Comparison of ENCODE assay signal across 1 cellular context in genomic region chr1:109383850-109384249, GRCh38.
TF ChIP-seq lines count a peak whose summit lies in the region.

No MANE protein-coding gene starts in this region.

TF ChIP-seq in K562, 482 proteins besides CTCF, POLR2A, EP300 and RAD21 (continues in another document):
- TF ChIP-seq ELK3 (CRISPR knock-in tag; IDR thresholded peaks at IDR 0.05) (no peak), ATF2 (CRISPR knock-in tag; IDR thresholded peaks at IDR 0.05) (no peak), PATZ1 (CRISPR knock-in tag; IDR thresholded peaks at IDR 0.05; ENCODE audit: borderline replicate concordance) (no peak), EHMT2 (IDR thresholded peaks at IDR 0.05) (no peak), SNAPC5 (CRISPR knock-in tag; IDR thresholded peaks at IDR 0.05) (no peak), HDAC1 (IDR thresholded peaks at IDR 0.05) (no peak), IFI16 (CRISPR knock-in tag; IDR thresholded peaks at IDR 0.05) (no peak), CHD2 (IDR thresholded peaks at IDR 0.05; ENCODE audit: low read depth, low read length) (no peak), ESRRB (CRISPR knock-in tag; IDR thresholded peaks at IDR 0.05; ENCODE audit: borderline replicate concordance) (no peak), MEF2D (tag; conservative IDR thresholded peaks at IDR 0.05; ENCODE audit: low read depth) (no peak), HMG20A (CRISPR knock-in tag; conservative IDR thresholded peaks at IDR 0.05) (no peak), DDX20 (tag; IDR thresholded peaks at IDR 0.05; ENCODE audit: low read depth) (no peak), MAX (CRISPR knock-in tag; IDR thresholded peaks at IDR 0.05) (no peak), ATF1 (CRISPR knock-in tag; IDR thresholded peaks at IDR 0.05) (no peak), ATF1 (tag; IDR thresholded peaks at IDR 0.05) (0 out of 2 replicates have a peak, but pooled peaks have one; percentile 36), ZNF551 (CRISPR knock-in tag; IDR thresholded peaks at IDR 0.05) (no peak), FOXJ2 (tag; IDR thresholded peaks at IDR 0.05) (no peak), CBFA2T2 (conservative IDR thresholded peaks at IDR 0.05) (no peak), THRB (CRISPR knock-in tag; conservative IDR thresholded peaks at IDR 0.05) (no peak), EZH2 (IDR thresholded peaks at IDR 0.05; ENCODE audit: borderline replicate concordance, low read depth, low read length) (no peak), JUNB (CRISPR knock-in tag; conservative IDR thresholded peaks at IDR 0.05) (0 out of 2 replicates have a peak, but pooled peaks have one; percentile 33), PHB2 (IDR thresholded peaks at IDR 0.05; ENCODE audit: low read depth) (no peak), TCF15 (CRISPR knock-in tag; IDR thresholded peaks at IDR 0.05) (no peak), OTX1 (CRISPR knock-in tag; IDR thresholded peaks at IDR 0.05) (no peak), ZNF197 (CRISPR knock-in tag; IDR thresholded peaks at IDR 0.05; ENCODE audit: low read depth) (no peak), ZNF263 (CRISPR knock-in tag; IDR thresholded peaks at IDR 0.05; ENCODE audit: borderline replicate concordance) (no peak), CREBBP (IDR thresholded peaks at IDR 0.05; ENCODE audit: low read depth, low read length) (no peak), ZFP1 (CRISPR knock-in tag; IDR thresholded peaks at IDR 0.05) (no peak), MTA3 (IDR thresholded peaks at IDR 0.05; ENCODE audit: borderline replicate concordance) (no peak), PKNOX1 (IDR thresholded peaks at IDR 0.05) (no peak), ZNF253 (CRISPR knock-in tag; conservative IDR thresholded peaks at IDR 0.05) (no peak), ZNF274 (IDR thresholded peaks at IDR 0.05; ENCODE audit: borderline replicate concordance, low read depth, low read length) (no peak), CTBP1 (IDR thresholded peaks at IDR 0.05; ENCODE audit: borderline replicate concordance) (no peak), EGR1 (conservative IDR thresholded peaks at IDR 0.05) (peak; percentile 80), ZNF449 (CRISPR knock-in tag; IDR thresholded peaks at IDR 0.05) (no peak), ZNF165 (CRISPR knock-in tag; IDR thresholded peaks at IDR 0.05; ENCODE audit: borderline replicate concordance) (no peak), ERF (CRISPR knock-in tag; IDR thresholded peaks at IDR 0.05) (no peak), MAFF (IDR thresholded peaks at IDR 0.05; ENCODE audit: low read length) (peak; percentile 89), ZFP91 (CRISPR knock-in tag; IDR thresholded peaks at IDR 0.05) (no peak), PRMT5 (CRISPR knock-in tag; IDR thresholded peaks at IDR 0.05) (no peak), HDAC6 (IDR thresholded peaks at IDR 0.05; ENCODE audit: low read depth, low read length) (no peak), NELFE (IDR thresholded peaks at IDR 0.05; ENCODE audit: insufficient read depth, insufficient read length) (no peak), FOXM1 (IDR thresholded peaks at IDR 0.05; ENCODE audit: low read depth) (no peak), FOXM1 (CRISPR knock-in tag; IDR thresholded peaks at IDR 0.05; ENCODE audit: low read depth) (no peak), ZSCAN32 (CRISPR knock-in tag; IDR thresholded peaks at IDR 0.05) (no peak), MXD1 (CRISPR knock-in tag; IDR thresholded peaks at IDR 0.05; ENCODE audit: borderline replicate concordance, poor library complexity, severe bottlenecking) (no peak), ASH1L (IDR thresholded peaks at IDR 0.05; ENCODE audit: borderline replicate concordance, low read depth, partially characterized antibody) (no peak), ZNF146 (CRISPR knock-in tag; IDR thresholded peaks at IDR 0.05; ENCODE audit: unreplicated experiment) (no peak), U2AF1 (optimal IDR thresholded peaks at IDR 0.05; ENCODE audit: low read depth, low read length) (no peak), ZNF121 (CRISPR knock-in tag; conservative IDR thresholded peaks at IDR 0.05) (no peak), ETV1 (tag; conservative IDR thresholded peaks at IDR 0.05; ENCODE audit: low read depth) (no peak), NFE2 (IDR thresholded peaks at IDR 0.05; ENCODE audit: low read depth) (peak; percentile 79), HNRNPUL1 (IDR thresholded peaks at IDR 0.05; ENCODE audit: low read length) (no peak), NBN (IDR thresholded peaks at IDR 0.05; ENCODE audit: low read depth) (no peak), ILK (tag; IDR thresholded peaks at IDR 0.05; ENCODE audit: borderline replicate concordance, low read depth) (no peak), CBX3 (IDR thresholded peaks at IDR 0.05; ENCODE audit: borderline replicate concordance in 1 of 2, low read length in 2 of 2) (no peak), HDGF (IDR thresholded peaks at IDR 0.05) (no peak), ZBTB49 (CRISPR knock-in tag; IDR thresholded peaks at IDR 0.05; ENCODE audit: borderline replicate concordance) (no peak), CBFA2T3 (IDR thresholded peaks at IDR 0.05) (no peak), ZBTB9 (CRISPR knock-in tag; IDR thresholded peaks at IDR 0.05) (no peak), ZBTB8A (IDR thresholded peaks at IDR 0.05; ENCODE audit: partially characterized antibody) (no peak), HDAC3 (IDR thresholded peaks at IDR 0.05; ENCODE audit: borderline replicate concordance, partially characterized antibody) (no peak), MCM5 (IDR thresholded peaks at IDR 0.05; ENCODE audit: low read depth) (no peak), ZNF316 (IDR thresholded peaks at IDR 0.05) (peak; percentile 98), KAT7 (CRISPR knock-in tag; IDR thresholded peaks at IDR 0.05; ENCODE audit: borderline replicate concordance) (no peak)
